In the genomic region with DNA sequence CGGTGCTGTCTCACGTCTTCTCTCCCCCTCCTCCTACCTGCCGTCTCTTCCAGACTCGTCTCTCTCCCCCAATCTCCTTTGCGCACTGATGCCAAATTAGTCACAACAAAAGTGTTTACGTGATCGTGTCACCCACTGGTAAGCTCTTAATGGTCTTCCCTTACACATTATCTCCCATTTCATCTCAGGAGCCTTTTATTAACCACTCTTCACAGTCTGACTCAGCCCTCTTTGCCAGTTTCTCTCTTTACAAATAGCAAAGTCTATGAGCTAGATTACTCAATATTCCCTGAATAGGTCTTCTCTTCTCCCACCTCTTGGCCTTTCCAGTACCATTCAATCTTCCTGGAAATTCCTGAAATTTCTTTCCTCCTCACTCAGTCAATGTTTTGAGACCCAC, we compare ENCODE assay signal across 12 cellular contexts.
A peak's percentile ranks its signal among the peaks of the same experiment; 100 is the strongest.
DNase-seq lines count a peak whose midpoint lies in the region; ATAC-seq and TF ChIP-seq lines count a peak whose summit lies in the region.
"Had no signal": no experiment of that assay in that cellular context is flagged by ENCODE, and none has a peak within 500 bp of the region (broad histone marks: within the 10 kb centered on the region; RNA-seq: fewer than 3 reads in every experiment).

No MANE protein-coding gene starts in this region.

- in situ Hi-C loops in ACHN (cut with HindIII; ENCODE audit: low pct_ligation_motif_present, low pct_unique_long_range_greater_than_20kb, low sequenced_read_pairs): no loop called here

- H3K4me3 ChIP-seq in HEK293 (ENCODE audit: low read depth, low read length) (no peak overlapping the region), kidney epithelial cell (ENCODE audit: low read depth, low read length) (no peak overlapping the region), right cardiac atrium (ENCODE audit: low read length) (no peak overlapping the region)
- H3K4me3 ChIP-seq: body of pancreas, prostate gland had no signal

- intact Hi-C loops in right cardiac atrium (cut with DNase I): no loop called here

- H3K4me1 ChIP-seq in HEK293 (ENCODE audit: control insufficient read depth, insufficient read depth, low read length) (peaks cover 9% of the 10 kb centered on the region), right cardiac atrium (ENCODE audit: control insufficient read depth, insufficient read depth, low read length) (no peaks in the 10 kb centered on the region)
- H3K4me1 ChIP-seq: body of pancreas, prostate gland had no signal

- ATAC-seq in right cardiac atrium: no peak
- no peak for ATAC-seq in HG02763 (IDR thresholded peaks at IDR 0.05; ENCODE audit: unreplicated experiment)
- ATAC-seq: body of pancreas had no signal

- peak; percentile 2 for DNase-seq in ACHN
- DNase-seq in SW480 (ENCODE audit: low spot score): peak; percentile 28
- peak; percentile 19 for DNase-seq in kidney epithelial cell (ENCODE audit: low read depth)
- DNase-seq in right cardiac atrium: no peak
- no peak for DNase-seq in stimulated activated CD4-positive, alpha-beta T cell treated with anti-CD3 and anti-CD28 coated beads, Interleukin-15, amount 100 ng/mL, for 24 hours
- no peak for DNase-seq in HuH-7 (ENCODE audit: low spot score)
- DNase-seq: body of pancreas; NCI-H2029 treated with DMSO at 0.1 percent for 48 hours; stimulated activated CD4-positive, alpha-beta T cell treated with anti-CD3 and anti-CD28 coated beads, Interleukin-4, amount 100 ng/mL, for 4 hours had no signal

- CTCF ChIA-PET in HEK293 (lab: Yijun Ruan, JAX): interaction anchor here (0.6 to 0.7 kb wide), 4 partner anchors 12 to 809 kb away, joined by 3 to 6 read pairs (median 4); no protein-coding TSS in a partner anchor

- POLR2A ChIA-PET in HEK293 (lab: Yijun Ruan, JAX): interaction anchor here (1.1 kb wide), 1 partner anchor 14 kb away, joined by 4 read pairs; no protein-coding TSS in a partner anchor

- no peaks in the 10 kb centered on the region for H3K9me3 ChIP-seq in HEK293 (ENCODE audit: control insufficient read depth, insufficient read depth, low read depth, low read length)
- H3K9me3 ChIP-seq in right cardiac atrium (ENCODE audit: control insufficient read depth, low read length): no peaks in the 10 kb centered on the region
- H3K9me3 ChIP-seq: body of pancreas, prostate gland had no signal

- no peaks in the 10 kb centered on the region for H3K36me3 ChIP-seq in HEK293 (ENCODE audit: control insufficient read depth in 2 of 2, insufficient read depth in 1 of 2, low read length in 2 of 2)
- H3K36me3 ChIP-seq in kidney epithelial cell (ENCODE audit: control insufficient read depth, insufficient read depth, low read length): no peaks in the 10 kb centered on the region
- H3K36me3 ChIP-seq: prostate gland had no signal

- H3K27me3 ChIP-seq in kidney epithelial cell (ENCODE audit: control insufficient read depth, insufficient read depth, low read length) (no peaks in the 10 kb centered on the region), right cardiac atrium (ENCODE audit: control insufficient read depth, insufficient read depth) (no peaks in the 10 kb centered on the region)
- H3K27me3 ChIP-seq: body of pancreas had no signal

- WGBS in right cardiac atrium: 64% methylated on average over 7 of the region's 7 CpGs

- TF ChIP-seq CTCF in HEK293 (tag by site-specific recombination; IDR thresholded peaks at IDR 0.05) (no peak), kidney epithelial cell (IDR thresholded peaks at IDR 0.05; ENCODE audit: insufficient read depth, low read length, poor library complexity, severe bottlenecking) (no peak)

- H3K27ac ChIP-seq in HEK293 (ENCODE audit: extremely low read depth, low read depth, low read length) (no peak overlapping the region), right cardiac atrium (ENCODE audit: low read length) (no peak overlapping the region)
- H3K27ac ChIP-seq: body of pancreas, prostate gland had no signal

TF ChIP-seq in HEK293, 187 proteins besides CTCF, POLR2A, EP300 and RAD21 (continues in another document):
- peak; percentile 57; the same call in 1 of the 2 replicates for TF ChIP-seq MYNN (tag by site-specific recombination; IDR thresholded peaks at IDR 0.05; ENCODE audit: borderline replicate concordance)
- TF ChIP-seq BCL11B (tag by site-specific recombination; IDR thresholded peaks at IDR 0.05; ENCODE audit: low read depth): no peak
- peak; percentile 75; the same call in 1 of the 2 replicates for TF ChIP-seq ZNF24 (tag by site-specific recombination; IDR thresholded peaks at IDR 0.05)
- 0 out of 2 replicates have a peak, but pooled peaks have one; percentile 18 for TF ChIP-seq ZNF558 (tag by site-specific recombination; IDR thresholded peaks at IDR 0.05)
- no peak for TF ChIP-seq ZNF514 (tag by site-specific recombination; IDR thresholded peaks at IDR 0.05)
- TF ChIP-seq, protein P1, sequence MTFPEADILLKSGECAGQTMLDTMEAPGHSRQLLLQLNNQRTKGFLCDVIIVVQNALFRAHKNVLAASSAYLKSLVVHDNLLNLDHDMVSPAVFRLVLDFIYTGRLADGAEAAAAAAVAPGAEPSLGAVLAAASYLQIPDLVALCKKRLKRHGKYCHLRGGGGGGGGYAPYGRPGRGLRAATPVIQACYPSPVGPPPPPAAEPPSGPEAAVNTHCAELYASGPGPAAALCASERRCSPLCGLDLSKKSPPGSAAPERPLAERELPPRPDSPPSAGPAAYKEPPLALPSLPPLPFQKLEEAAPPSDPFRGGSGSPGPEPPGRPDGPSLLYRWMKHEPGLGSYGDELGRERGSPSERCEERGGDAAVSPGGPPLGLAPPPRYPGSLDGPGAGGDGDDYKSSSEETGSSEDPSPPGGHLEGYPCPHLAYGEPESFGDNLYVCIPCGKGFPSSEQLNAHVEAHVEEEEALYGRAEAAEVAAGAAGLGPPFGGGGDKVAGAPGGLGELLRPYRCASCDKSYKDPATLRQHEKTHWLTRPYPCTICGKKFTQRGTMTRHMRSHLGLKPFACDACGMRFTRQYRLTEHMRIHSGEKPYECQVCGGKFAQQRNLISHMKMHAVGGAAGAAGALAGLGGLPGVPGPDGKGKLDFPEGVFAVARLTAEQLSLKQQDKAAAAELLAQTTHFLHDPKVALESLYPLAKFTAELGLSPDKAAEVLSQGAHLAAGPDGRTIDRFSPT (tag by site-specific recombination; IDR thresholded peaks at IDR 0.05): 0 out of 2 replicates have a peak, but pooled peaks have one; percentile 35
- TF ChIP-seq SP7 (tag by site-specific recombination; IDR thresholded peaks at IDR 0.05): peak; percentile 98
- TF ChIP-seq KLF8 (tag by site-specific recombination; IDR thresholded peaks at IDR 0.05): peak; percentile 76
- TF ChIP-seq ZNF366 (tag by site-specific recombination; conservative IDR thresholded peaks at IDR 0.05): 0 out of 2 replicates have a peak, but pooled peaks have one; percentile 26
- TF ChIP-seq ZFP3 (tag by site-specific recombination; IDR thresholded peaks at IDR 0.05; ENCODE audit: low read depth): no peak
- TF ChIP-seq ZNF335 (tag by site-specific recombination; conservative IDR thresholded peaks at IDR 0.05): 0 out of 2 replicates have a peak, but pooled peaks have one; percentile 21
- TF ChIP-seq ZNF274 (IDR thresholded peaks at IDR 0.05; ENCODE audit: low read length): no peak
- TF ChIP-seq ZNF274 (tag by site-specific recombination; IDR thresholded peaks at IDR 0.05; ENCODE audit: borderline replicate concordance): no peak
- TF ChIP-seq, protein P2, sequence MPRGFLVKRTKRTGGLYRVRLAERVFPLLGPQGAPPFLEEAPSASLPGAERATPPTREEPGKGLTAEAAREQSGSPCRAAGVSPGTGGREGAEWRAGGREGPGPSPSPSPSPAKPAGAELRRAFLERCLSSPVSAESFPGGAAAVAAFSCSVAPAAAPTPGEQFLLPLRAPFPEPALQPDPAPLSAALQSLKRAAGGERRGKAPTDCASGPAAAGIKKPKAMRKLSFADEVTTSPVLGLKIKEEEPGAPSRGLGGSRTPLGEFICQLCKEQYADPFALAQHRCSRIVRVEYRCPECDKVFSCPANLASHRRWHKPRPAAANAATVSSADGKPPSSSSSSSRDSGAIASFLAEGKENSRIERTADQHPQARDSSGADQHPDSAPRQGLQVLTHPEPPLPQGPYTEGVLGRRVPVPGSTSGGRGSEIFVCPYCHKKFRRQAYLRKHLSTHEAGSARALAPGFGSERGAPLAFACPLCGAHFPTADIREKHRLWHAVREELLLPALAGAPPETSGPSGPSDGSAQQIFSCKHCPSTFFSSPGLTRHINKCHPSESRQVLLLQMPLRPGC (tag by site-specific recombination; IDR thresholded peaks at IDR 0.05): peak; percentile 91
- peak; percentile 82 for TF ChIP-seq ZNF843 (tag by site-specific recombination; IDR thresholded peaks at IDR 0.05)
- TF ChIP-seq BCL11A (tag by site-specific recombination; IDR thresholded peaks at IDR 0.05; ENCODE audit: low read depth): peak; percentile 80; the same call in 1 of the 2 replicates
- TF ChIP-seq ZNF2 (tag by site-specific recombination; IDR thresholded peaks at IDR 0.05): 0 out of 2 replicates have a peak, but pooled peaks have one; percentile 47
- TF ChIP-seq ZNF639 (tag by site-specific recombination; IDR thresholded peaks at IDR 0.05): peak; percentile 93
- TF ChIP-seq ZNF629 (tag by site-specific recombination; IDR thresholded peaks at IDR 0.05): peak; percentile 93
- 0 out of 2 replicates have a peak, but pooled peaks have one; percentile 61 for TF ChIP-seq ZEB2 (tag by site-specific recombination; IDR thresholded peaks at IDR 0.05)

Comparison
In these comparisons a context has a peak if more than half of its experiments do, and no peak if none do; other contexts are left out.
1. DNase-seq: peak in ACHN (single experiment), SW480 (single experiment) and kidney epithelial cell (single experiment); none in right cardiac atrium (0 of 3), stimulated activated CD4-positive, alpha-beta T cell treated with anti-CD3 and anti-CD28 coated beads, Interleukin-15, amount 100 ng/mL, for 24 hours (single experiment) and HuH-7 (single experiment).